ENCODE assay signal across 8 cellular contexts in the genomic region with DNA sequence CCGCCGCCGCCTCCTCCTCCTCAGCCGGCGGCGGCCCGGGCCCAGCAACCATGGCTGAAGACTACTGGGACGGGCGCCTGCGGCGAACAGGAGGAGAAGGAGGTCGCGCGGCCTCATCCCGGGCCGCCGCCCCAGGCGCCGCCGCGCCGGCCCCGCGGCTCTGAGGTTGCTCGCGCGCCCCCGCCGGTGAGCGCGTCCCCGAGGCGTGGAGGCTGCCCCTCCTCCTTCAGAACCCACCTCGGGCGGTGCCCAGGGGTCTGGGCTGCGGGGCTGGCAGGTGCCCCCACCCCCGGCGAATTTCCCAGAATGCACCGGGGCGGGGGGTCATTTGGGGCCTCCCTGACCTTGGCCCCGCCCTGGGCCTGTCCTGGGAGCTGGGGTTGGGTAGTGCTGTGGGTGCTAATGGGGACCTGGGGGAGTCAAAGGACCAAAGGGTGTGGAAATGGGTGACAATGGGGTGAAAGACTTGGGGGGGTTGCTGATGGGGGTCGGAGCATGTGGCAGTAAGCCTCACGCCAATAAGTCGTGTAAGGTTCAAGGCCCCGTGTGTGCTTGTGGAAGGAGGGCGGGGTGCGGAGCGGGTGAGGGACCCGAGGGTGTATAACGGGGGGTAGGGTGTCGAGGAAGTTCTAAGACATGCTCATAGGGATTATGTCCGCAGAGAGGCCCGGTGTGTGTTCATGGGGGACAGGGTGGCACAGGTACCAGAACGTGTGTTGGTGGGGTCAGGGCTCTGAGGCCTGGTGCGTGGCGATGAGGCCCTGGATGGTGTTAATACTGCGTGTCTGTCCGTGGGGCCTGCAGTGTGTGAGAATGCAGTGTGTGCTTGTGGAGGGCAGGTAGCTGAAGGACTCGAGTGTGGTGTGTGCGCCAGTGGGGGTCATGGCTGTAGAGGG. TPM values are rescaled to one million over a fixed set of nuclear protein-coding genes. Genes with fewer than 3 reads are reported as not detected.
DNase-seq lines count a peak whose midpoint lies in the region; ATAC-seq and TF ChIP-seq lines count a peak whose summit lies in the region.

No MANE protein-coding gene starts in this region.

- peaks cover 29 to 37% (median 32%) of the 10 kb centered on the region in 3 donors for H3K36me3 ChIP-seq in skeletal muscle tissue (ENCODE audit: control insufficient read depth in 3 of 3, insufficient read depth in 3 of 3, low read length in 3 of 3)

- TF ChIP-seq CTCF in RWPE1 (conservative IDR thresholded peaks at IDR 0.05; ENCODE audit: low read depth) = no peak

- no peaks in the 10 kb centered on the region for H3K9me3 ChIP-seq in skeletal muscle tissue (ENCODE audit: control insufficient read depth in 3 of 3, low read length in 3 of 3)

- POLR2A ChIA-PET in RWPE1 (lab: Yijun Ruan, JAX; ENCODE audit: low non-redundant PET) = interaction anchor here (0.6 kb wide), 1 partner anchor 26 kb away, joined by 4 read pairs; no protein-coding TSS in a partner anchor

- ATAC-seq in HG02884 (IDR thresholded peaks at IDR 0.05; ENCODE audit: unreplicated experiment) = no peak

- H3K4me1 ChIP-seq in skeletal muscle tissue (ENCODE audit: control insufficient read depth in 3 of 3, insufficient read depth in 3 of 3, low read length in 3 of 3) = peaks cover 11 to 33% (median 28%) of the 10 kb centered on the region in 3 donors

- peak overlapping the region; percentile 91 to 93 (median 93) for H3K9ac ChIP-seq in skeletal muscle tissue (ENCODE audit: low read depth in 1 of 3, low read length in 3 of 3)

- peak overlapping the region; percentile 80 to 93 (median 90) for H3K4me3 ChIP-seq in skeletal muscle tissue (ENCODE audit: low read length in 3 of 3)

- CTCF ChIA-PET in RWPE1 (lab: Yijun Ruan, JAX) = interaction anchor here (0.6 kb wide), 1 partner anchor 93 kb away, joined by 4 read pairs; no protein-coding TSS in a partner anchor

- DNase-seq in DMS 273 (lab: John Stamatoyannopoulos, UW; ENCODE audit: unreplicated experiment) = peak; percentile 81
- no peak for DNase-seq in DMS 273 treated with DMSO at 0.1 percent for 48 hours (lab: John Stamatoyannopoulos, UW)
- peak; percentile 27 for DNase-seq in RWPE1 (ENCODE audit: low spot score)
- DNase-seq in activated naive CD8-positive, alpha-beta T cell treated with anti-CD3 and anti-CD28 coated beads, Interleukin-2, amount 50 U/mL, for 16 hours (ENCODE audit: low read depth, low spot score) = peak; percentile 1
- peak; percentile 41 for DNase-seq in hepatic stellate cell (ENCODE audit: low spot score)
- no peak for DNase-seq in H4 (ENCODE audit: low spot score)

- no peaks in the 10 kb centered on the region for H3K27me3 ChIP-seq in skeletal muscle tissue (ENCODE audit: control insufficient read depth in 3 of 3, insufficient read depth in 3 of 3, low read length in 3 of 3)

- H3K27ac ChIP-seq in RWPE1 = peak overlapping the region; percentile 93
- H3K27ac ChIP-seq in skeletal muscle tissue (ENCODE audit: low read depth, low read length) = peak overlapping the region; percentile 97

RNA-seq across cellular contexts. Expression of gene CDK16, which starts 0.7 kb away (rescaled TPM):
- 38.6 TPM for total RNA-seq in skeletal muscle tissue
- 77.1 and 98.5 TPM in 2 replicates for total RNA-seq in H4 (2014; rRNA removed; shearing (Covaris generic))

RNA-seq across cellular contexts. Expression of gene USP11, which starts 13.6 kb away (rescaled TPM):
- 61.1 TPM for total RNA-seq in skeletal muscle tissue
- total RNA-seq in H4 (2014; rRNA removed; shearing (Covaris generic)) = 33.0 and 36.5 TPM in 2 replicates

RNA-seq across cellular contexts. Expression of gene UBA1, which starts 25.5 kb away (rescaled TPM):
- 57.4 TPM for total RNA-seq in skeletal muscle tissue
- 105 and 130 TPM in 2 replicates for total RNA-seq in H4 (2014; rRNA removed; shearing (Covaris generic))

Comparison
In these comparisons a context has a peak if more than half of its experiments do, and no peak if none do; other contexts are left out.
1. DNase-seq: peak in DMS 273 (single experiment), RWPE1 (single experiment), activated naive CD8-positive, alpha-beta T cell treated with anti-CD3 and anti-CD28 coated beads, Interleukin-2, amount 50 U/mL, for 16 hours (single experiment) and hepatic stellate cell (single experiment); none in DMS 273 treated with DMSO at 0.1 percent for 48 hours (single experiment) and H4 (single experiment).